ENCODE assay signal across 18 cellular contexts in the genomic region with DNA sequence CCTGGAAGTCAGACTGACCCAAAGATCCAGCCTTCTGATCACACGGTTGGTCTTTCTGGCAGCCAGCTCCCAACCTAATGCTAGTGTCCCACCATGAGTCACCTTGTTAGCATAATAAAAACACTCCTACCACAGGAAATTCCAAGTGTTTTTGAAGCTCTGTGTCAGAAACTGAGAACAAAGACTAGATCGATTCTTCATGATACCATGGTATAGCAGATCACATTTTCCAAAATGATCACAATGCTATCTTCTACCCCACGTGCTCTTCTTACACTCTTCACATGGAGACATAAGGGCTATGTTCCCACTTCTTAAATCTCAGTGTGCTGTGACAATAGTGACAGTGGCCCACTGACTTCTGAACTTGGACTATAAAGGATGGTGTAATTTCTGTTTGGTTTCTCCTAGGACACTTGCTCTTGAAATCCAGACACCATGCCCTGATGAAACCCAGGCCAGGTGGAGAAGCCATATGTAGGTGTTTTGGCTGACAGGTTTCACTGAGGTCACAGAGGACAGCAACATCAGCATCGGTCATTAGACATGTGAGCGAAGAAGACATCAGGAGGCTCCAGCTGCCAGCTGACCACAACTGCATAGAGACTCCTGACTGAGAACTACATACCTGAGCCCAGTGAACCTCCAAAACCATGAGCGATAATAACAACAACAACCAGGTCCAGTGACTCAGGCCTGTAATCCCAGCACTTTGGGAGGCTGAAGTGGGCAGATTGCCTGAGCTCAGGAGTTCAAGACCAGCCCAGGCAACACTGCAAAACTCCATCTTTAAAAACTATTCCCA. TPM values are rescaled to one million over a fixed set of nuclear protein-coding genes. Genes with fewer than 3 reads are reported as not detected.
DNase-seq lines count a peak whose midpoint lies in the region; ATAC-seq, FAIRE-seq and TF ChIP-seq lines count a peak whose summit lies in the region.
"Had no signal": no experiment of that assay in that cellular context is flagged by ENCODE, and none has a peak within 500 bp of the region (broad histone marks: within the 10 kb centered on the region; RNA-seq: fewer than 3 reads in every experiment).

No MANE protein-coding gene starts in this region.

- peak overlapping the region; percentile 22; the same call in 1 of the 2 replicates for H2BK5ac ChIP-seq in H1 (ENCODE audit: low read depth, low read length)

- peak overlapping the region in 1 of 9 donors; percentile 36 for H3K27ac Mint-ChIP-seq in naive thymus-derived CD4-positive, alpha-beta T cell
- H3K27ac Mint-ChIP-seq: activated naive CD8-positive, alpha-beta T cell treated with anti-CD3 and anti-CD28 coated beads, Interleukin-2, amount 10 ng/mL, durations not matched to agents 7 days and 5 days; GM23338 had no signal

- no peak for TF ChIP-seq POLR2A in H1 (IDR thresholded peaks at IDR 0.05; ENCODE audit: control extremely low read depth in 1 of 2, low read depth in 2 of 2, low read length in 2 of 2)

- H4K20me1 ChIP-seq in H1 (replicated peaks in 1 of 2; ENCODE audit: control insufficient read depth in 1 of 2, insufficient read depth in 2 of 2, low read length in 2 of 2) = no peaks in the 10 kb centered on the region
- H4K20me1 ChIP-seq: BLaER1 had no signal

- WGBS in H1 (ENCODE audit: extremely low coverage in 1 of 2, insufficient coverage in 1 of 2, insufficient read length in 1 of 2, insufficient replicate concordance in 2 of 2, low coverage in 1 of 2, low lambda C conversion rate in 2 of 2, missing lambda C conversion rate in 1 of 2), 2 experiments = 90% methylated on average over 6 of the region's 6 CpGs; no CpG with 5 or more reads in 1 of the 2 experiments

- POLR2A ChIA-PET in BJ (lab: Charles Lee) (interaction anchor here (0.6 kb wide), 1 partner anchor 387 kb away, joined by 10 read pairs; no protein-coding TSS in a partner anchor), H1 (lab: Charles Lee; ENCODE audit: partially characterized antibody) (no interaction called here)
- POLR2A ChIA-PET in naive thymus-derived CD4-positive, alpha-beta T cell (lab: Charles Lee) = no interaction called here

- H3K56ac ChIP-seq in H1 (replicated peaks; ENCODE audit: insufficient read length, low read depth, low read length) = no peak overlapping the region

- no peak overlapping the region for H2BK120ac ChIP-seq in H1 (replicated peaks; ENCODE audit: low read depth, low read length)

- H3K27me3 ChIP-seq in BJ (ENCODE audit: control insufficient read depth, insufficient read depth, low read length) (no peaks in the 10 kb centered on the region), H1 (replicated peaks in 1 of 4; ENCODE audit: control insufficient read depth in 3 of 4, extremely low read depth in 1 of 4, insufficient read depth in 3 of 4, low read length in 3 of 4) (no peaks in the 10 kb centered on the region)
- H3K27me3 ChIP-seq in naive thymus-derived CD4-positive, alpha-beta T cell (ENCODE audit: control insufficient read depth in 2 of 2, insufficient read depth in 2 of 2, low read length in 2 of 2) = no peaks in the 10 kb centered on the region
- H3K27me3 ChIP-seq: BLaER1, suprapubic skin had no signal

- no peaks in the 10 kb centered on the region for H3K23me2 ChIP-seq in H1 (ENCODE audit: low read depth, low read length)

- no peak overlapping the region for H3K14ac ChIP-seq in H1 (ENCODE audit: insufficient read length)

- no peak overlapping the region for H4K8ac ChIP-seq in H1 (ENCODE audit: extremely low read depth, insufficient read depth, low read length)

- H2AFZ ChIP-seq in H1 (ENCODE audit: low read length) = no peak overlapping the region
- H2AFZ ChIP-seq: GM23338 had no signal

- H3K9me3 ChIP-seq in H1 (ENCODE audit: insufficient read depth in 2 of 2, low read depth in 1 of 2, low read length in 1 of 2) = peaks cover 7 to 9% of the 10 kb centered on the region in 2 experiments; a peak in 3 of 4 replicates
- H3K9me3 ChIP-seq in naive thymus-derived CD4-positive, alpha-beta T cell (ENCODE audit: control insufficient read depth in 2 of 3, low read length in 3 of 3) = peaks cover 0 to 8% (median 0%) of the 10 kb centered on the region in 3 experiments
- H3K9me3 ChIP-seq: suprapubic skin had no signal

- DNase-seq in BJ (ENCODE audit: low read depth) = peak; percentile 17
- DNase-seq in LHCN-M2 (ENCODE audit: low read depth) = peak; percentile 55
- DNase-seq in H1 (ENCODE audit: low read depth in 1 of 2, low spot score in 2 of 2) = no peak
- DNase-seq in lung microvascular endothelial cell (ENCODE audit: low read depth in 2 of 2) = peak; percentile 72 to 85
- DNase-seq in activated effector memory CD4-positive, alpha-beta T cell treated with anti-CD3 and anti-CD28 coated beads, Interleukin-2, amount 50 U/mL, for 16 hours = no peak
- no peak for DNase-seq in naive thymus-derived CD4-positive, alpha-beta T cell
- no peak for DNase-seq in NCI-H1092 treated with DMSO at 0.1 percent for 48 hours (lab: John Stamatoyannopoulos, UW)
- DNase-seq: activated naive CD8-positive, alpha-beta T cell treated with anti-CD3 and anti-CD28 coated beads, Interleukin-2, amount 10 ng/mL, durations not matched to agents 7 days and 5 days; DMS53; NCI-H187 treated with DMSO at 0.1 percent for 48 hours; NCI-H510A treated with DMSO at 0.1 percent for 48 hours; stimulated activated CD4-positive, alpha-beta T cell treated with anti-CD3 and anti-CD28 coated beads, Interleukin-15, amount 100 ng/mL, for 24 hours; T-helper 1 cell had no signal

- no peaks in the 10 kb centered on the region; a peak in 1 of 7 replicates for H3K4me1 ChIP-seq in H1 (replicated peaks in 1 of 4; ENCODE audit: control insufficient read depth in 3 of 4, insufficient read depth in 4 of 4, low read length in 3 of 4)
- H3K4me1 ChIP-seq in naive thymus-derived CD4-positive, alpha-beta T cell (ENCODE audit: control insufficient read depth in 2 of 2, insufficient read depth in 2 of 2, low read length in 2 of 2) = no peaks in the 10 kb centered on the region
- H3K4me1 ChIP-seq: BLaER1, suprapubic skin had no signal

- no peak overlapping the region for H3K4me3 Mint-ChIP-seq in naive thymus-derived CD4-positive, alpha-beta T cell
- H3K4me3 Mint-ChIP-seq: activated naive CD8-positive, alpha-beta T cell treated with anti-CD3 and anti-CD28 coated beads, Interleukin-2, amount 10 ng/mL, durations not matched to agents 7 days and 5 days; GM23338 had no signal

- FAIRE-seq in H1 (lab: Jason Lieb, UNC) = no peak

- H3K4me3 ChIP-seq in BJ (ENCODE audit: low read depth, low read length) = no peak overlapping the region
- H3K4me3 ChIP-seq in H1 (ENCODE audit: extremely low read depth in 1 of 4, insufficient read depth in 2 of 4, low read depth in 3 of 4, low read length in 4 of 4) = no peak overlapping the region
- no peak overlapping the region for H3K4me3 ChIP-seq in naive thymus-derived CD4-positive, alpha-beta T cell (ENCODE audit: low read length)
- H3K4me3 ChIP-seq: BLaER1, GM23338, suprapubic skin had no signal

- H3K27me3 Mint-ChIP-seq in naive thymus-derived CD4-positive, alpha-beta T cell = peaks cover 14 to 32% (median 26%) of the 10 kb centered on the region in 5 donors

- no peak overlapping the region for H3K9ac ChIP-seq in H1 (replicated peaks in 1 of 4; ENCODE audit: extremely low read depth in 1 of 4, low read depth in 3 of 4, low read length in 3 of 4)
- H3K9ac ChIP-seq: BLaER1, KMS-11 had no signal

- H4K91ac ChIP-seq in H1 (replicated peaks; ENCODE audit: insufficient read length, low read length) = no peak overlapping the region

- H3K9me3 Mint-ChIP-seq in naive thymus-derived CD4-positive, alpha-beta T cell = peaks cover 6 to 33% (median 14%) of the 10 kb centered on the region in 11 donors

- H3K36me3 Mint-ChIP-seq in naive thymus-derived CD4-positive, alpha-beta T cell = peaks cover 0 to 7% (median 0%) of the 10 kb centered on the region in 5 donors
- H3K36me3 Mint-ChIP-seq: activated naive CD8-positive, alpha-beta T cell treated with anti-CD3 and anti-CD28 coated beads, Interleukin-2, amount 10 ng/mL, durations not matched to agents 7 days and 5 days had no signal

- H3K36me3 ChIP-seq in BJ (ENCODE audit: control insufficient read depth, insufficient read depth, low read length) (no peaks in the 10 kb centered on the region), H1 (ENCODE audit: control insufficient read depth in 2 of 4, insufficient read depth in 4 of 4, low read length in 3 of 4) (0 out of 8 replicates have a peak, but pooled peaks cover 0 to 3% (median 0%) of the 10 kb centered on the region in 4 experiments)
- H3K36me3 ChIP-seq in naive thymus-derived CD4-positive, alpha-beta T cell (ENCODE audit: control insufficient read depth in 2 of 3, insufficient read depth in 3 of 3, low read length in 3 of 3) = no peaks in the 10 kb centered on the region
- H3K36me3 ChIP-seq: BLaER1, suprapubic skin had no signal

- no peaks in the 10 kb centered on the region for H3K4me1 Mint-ChIP-seq in naive thymus-derived CD4-positive, alpha-beta T cell
- H3K4me1 Mint-ChIP-seq: activated naive CD8-positive, alpha-beta T cell treated with anti-CD3 and anti-CD28 coated beads, Interleukin-2, amount 10 ng/mL, durations not matched to agents 7 days and 5 days; GM23338 had no signal

- H3K79me1 ChIP-seq in H1 (ENCODE audit: low read depth, low read length) = no peaks in the 10 kb centered on the region

- no peak for TF ChIP-seq RAD21 in H1 (IDR thresholded peaks at IDR 0.05 in 1 of 2, conservative IDR thresholded peaks at IDR 0.05 in 1 of 2; ENCODE audit: low read depth in 2 of 2, low read length in 2 of 2)

- no peak overlapping the region for H3K18ac ChIP-seq in H1 (ENCODE audit: extremely low read depth, low read length)

- no peak overlapping the region for H2BK15ac ChIP-seq in H1 (ENCODE audit: low read length)

- TF ChIP-seq CTCF in BJ (IDR thresholded peaks at IDR 0.05; ENCODE audit: insufficient read depth, low read depth, low read length) (no peak), H1 (IDR thresholded peaks at IDR 0.05; ENCODE audit: control extremely low read depth in 1 of 3, insufficient read depth in 1 of 3, low read depth in 1 of 3, low read length in 3 of 3) (no peak)

- no peak for TF ChIP-seq EP300 in H1 (IDR thresholded peaks at IDR 0.05; ENCODE audit: borderline replicate concordance in 1 of 2, low read depth in 2 of 2, low read length in 2 of 2)

- H3K27ac ChIP-seq in H1 (ENCODE audit: low read depth, low read length) = no peak overlapping the region
- no peak overlapping the region for H3K27ac ChIP-seq in naive thymus-derived CD4-positive, alpha-beta T cell (ENCODE audit: low read depth, low read length)
- H3K27ac ChIP-seq: BLaER1, KMS-11, suprapubic skin had no signal

- no peak for ATAC-seq in GM21619 (IDR thresholded peaks at IDR 0.05; ENCODE audit: unreplicated experiment)
- ATAC-seq in naive thymus-derived CD4-positive, alpha-beta T cell = no peak
- ATAC-seq: GM23338 had no signal

- intact Hi-C loops in naive thymus-derived CD4-positive, alpha-beta T cell (cut with micrococcal nuclease) = no loop called here

- no peak overlapping the region for H2AK5ac ChIP-seq in H1 (ENCODE audit: low read depth, low read length)

- no peak overlapping the region for H4K5ac ChIP-seq in H1 (ENCODE audit: insufficient read length, low read depth, low read length)

- no peak overlapping the region for H3K23ac ChIP-seq in H1 (ENCODE audit: insufficient read length)

- H2BK20ac ChIP-seq in H1 (ENCODE audit: low read length) = no peak overlapping the region

- H3K79me2 ChIP-seq in H1 (ENCODE audit: control insufficient read depth in 1 of 2, insufficient read depth in 2 of 2, low read length in 2 of 2) = no peaks in the 10 kb centered on the region

- H3K4me2 ChIP-seq in H1 (ENCODE audit: insufficient read depth in 1 of 2, low read depth in 2 of 2, low read length in 2 of 2) = no peak overlapping the region
- H3K4me2 ChIP-seq: BLaER1, GM23338, KMS-11 had no signal

- CTCF ChIA-PET in BJ (lab: Yijun Ruan, JAX) = no interaction called here
- CTCF ChIA-PET in H1 (lab: Charles Lee; ENCODE audit: partially characterized antibody) = interaction anchor here (0.6 kb wide), 1 partner anchor 1761 kb away, joined by 4 read pairs; no protein-coding TSS in a partner anchor
- CTCF ChIA-PET in naive thymus-derived CD4-positive, alpha-beta T cell (lab: Charles Lee) = no interaction called here

- H3K4ac ChIP-seq in H1 (replicated peaks; ENCODE audit: insufficient read length, low read depth, low read length) = no peak overlapping the region

- no peak overlapping the region for H2BK12ac ChIP-seq in H1 (ENCODE audit: low read depth, low read length)

RNA-seq across cellular contexts. Expression of gene MKKS, which starts 57.5 kb away (rescaled TPM):
- 8.0 and 15.2 TPM in 2 replicates for polyA plus RNA-seq in BJ (2011; rRNA removed)
- 4.0 TPM in 2 replicates for polyA minus RNA-seq in BJ (2011; rRNA and poly(A)+ RNA removed)
- total RNA-seq in LHCN-M2 (2014; rRNA removed) = 10.6 and 12.6 TPM in 2 replicates
- polyA plus RNA-seq in LHCN-M2 (2012) = 6.1 TPM
- total RNA-seq in H1 (2021; fragmentation: NEBNext Ultra II Directional; extraction: Animal tissue kit (Norgen Biotek cat#: 25700)) = 21.7 and 24.8 TPM in 2 replicates
- 8.3 and 15.9 TPM in 2 replicates for polyA plus RNA-seq in H1 (2011; rRNA removed)
- 14.9 TPM for polyA plus RNA-seq in H1 (2011; cell fraction: cytosol; rRNA removed)
- 7.0 TPM for polyA plus RNA-seq in H1 (2011; cell fraction: nucleus; rRNA removed)
- 15.4 to 22.0 TPM (median 17.2 TPM) in 4 replicates for polyA plus RNA-seq in H1 (2012, experiment 1 of 2)
- polyA plus RNA-seq in H1 (2012, experiment 2 of 2) = 2.2 TPM
- 14.7 TPM for polyA plus RNA-seq in H1 (2013, experiment 1 of 2)
- 16.0 TPM for polyA plus RNA-seq in H1 (2013, experiment 2 of 2)
- 22.1 and 22.3 TPM in 2 replicates for polyA minus RNA-seq in H1 (2011; rRNA and poly(A)+ RNA removed)
- 10.3 TPM for polyA minus RNA-seq in H1 (2011; cell fraction: cytosol; rRNA and poly(A)+ RNA removed)
- polyA minus RNA-seq in H1 (2011; cell fraction: nucleus; rRNA and poly(A)+ RNA removed) = 9.2 TPM
- total RNA-seq in lung microvascular endothelial cell = 3.6 and 3.7 TPM in 2 replicates
- 10 to 100 TPM in 2 of 5 experiments, 1 to 10 TPM in 3; 4.5 to 16.5 (median 9.8) TPM for total RNA-seq in naive thymus-derived CD4-positive, alpha-beta T cell
- 10 to 100 TPM; 36.4 to 38.6 TPM for polyA plus RNA-seq in naive thymus-derived CD4-positive, alpha-beta T cell

RNA-seq across cellular contexts. Expression of gene SLX4IP, which starts 58.6 kb away (rescaled TPM):
- polyA plus RNA-seq in BJ (2011; rRNA removed) (1.6 and 2.3 TPM in 2 replicates), H1 (2011; rRNA removed) (1.7 and 2.4 TPM in 2 replicates)
- 5.4 and 5.8 TPM in 2 replicates for polyA minus RNA-seq in BJ (2011; rRNA and poly(A)+ RNA removed)
- total RNA-seq in LHCN-M2 (2014; rRNA removed) (6.3 and 7.0 TPM in 2 replicates), lung microvascular endothelial cell (1.7 and 2.6 TPM in 2 replicates)
- polyA plus RNA-seq in LHCN-M2 (2012) = 1.4 TPM
- 8.7 and 9.4 TPM in 2 replicates for total RNA-seq in H1 (2021; fragmentation: NEBNext Ultra II Directional; extraction: Animal tissue kit (Norgen Biotek cat#: 25700))
- polyA plus RNA-seq in H1 (2011; cell fraction: cytosol; rRNA removed) = 2.3 TPM
- 4.1 TPM for polyA plus RNA-seq in H1 (2011; cell fraction: nucleus; rRNA removed)
- polyA plus RNA-seq in H1 (2012, experiment 1 of 2) = 2.6 to 4.5 TPM (median 2.8 TPM) in 4 replicates
- polyA plus RNA-seq in H1 (2012, experiment 2 of 2) = 0.31 TPM
- 3.5 TPM for polyA plus RNA-seq in H1 (2013, experiment 1 of 2)
- polyA plus RNA-seq in H1 (2013, experiment 2 of 2) = 3.6 TPM
- polyA minus RNA-seq in H1 (2011; rRNA and poly(A)+ RNA removed) = 11.9 and 12.4 TPM in 2 replicates
- 6.4 TPM for polyA minus RNA-seq in H1 (2011; cell fraction: cytosol; rRNA and poly(A)+ RNA removed)
- 9.1 TPM for polyA minus RNA-seq in H1 (2011; cell fraction: nucleus; rRNA and poly(A)+ RNA removed)
- total RNA-seq in naive thymus-derived CD4-positive, alpha-beta T cell = 1 to 10 TPM; 4.2 to 8.2 (median 6.5) TPM
- 1 to 10 TPM; 1.6 to 2.2 TPM for polyA plus RNA-seq in naive thymus-derived CD4-positive, alpha-beta T cell

Comparison
In these comparisons a context has a peak if more than half of its experiments do, and no peak if none do; other contexts are left out.
1. DNase-seq: peak in BJ (single experiment), LHCN-M2 (single experiment) and lung microvascular endothelial cell (2 of 2); none in H1 (0 of 2), activated effector memory CD4-positive, alpha-beta T cell treated with anti-CD3 and anti-CD28 coated beads, Interleukin-2, amount 50 U/mL, for 16 hours (single experiment), naive thymus-derived CD4-positive, alpha-beta T cell (0 of 9) and NCI-H1092 treated with DMSO at 0.1 percent for 48 hours (single experiment).